ENCODE assay signal across 22 cellular contexts in genomic region chr16:3573146-3573815, GRCh38. TPM values are rescaled to one million over a fixed set of nuclear protein-coding genes. Genes with fewer than 3 reads are reported as not detected.
DNase-seq lines count a peak whose midpoint lies in the region; ATAC-seq, FAIRE-seq and TF ChIP-seq lines count a peak whose summit lies in the region.
"Had no signal": no experiment of that assay in that cellular context is flagged by ENCODE, and none has a peak within 500 bp of the region (broad histone marks: within the 10 kb centered on the region; RNA-seq: fewer than 3 reads in every experiment).

No MANE protein-coding gene starts in this region.

- TF ChIP-seq CTCF in SU-DHL-6 (IDR thresholded peaks at IDR 0.05; ENCODE audit: insufficient read depth, low read length, poor library complexity, severe bottlenecking) = no peak
- no peak for TF ChIP-seq CTCF in kidney (IDR thresholded peaks at IDR 0.05; ENCODE audit: borderline replicate concordance, extremely low read depth, insufficient read depth)

- peak overlapping the region; percentile 40 for H3K4me3 Mint-ChIP-seq in T-helper 1 cell treated with Interleukin-12 subunit alpha and Interleukin-12 subunit beta and Interleukin-4 antibody, amounts not matched to agents 30 μg/mL and 1 μg/mL, for 36 hours
- H3K4me3 Mint-ChIP-seq in CD4-positive, CD25-positive, alpha-beta regulatory T cell = peak overlapping the region; percentile 55 to 90 (median 80)
- H3K4me3 Mint-ChIP-seq: HFFc6, type B pancreatic cell had no signal

- H3K9me3 Mint-ChIP-seq in T-helper 1 cell treated with Interleukin-12 subunit alpha and Interleukin-12 subunit beta and Interleukin-4 antibody, amounts not matched to agents 30 μg/mL and 1 μg/mL, for 36 hours = peaks cover 15% of the 10 kb centered on the region
- H3K9me3 Mint-ChIP-seq in CD4-positive, CD25-positive, alpha-beta regulatory T cell = peaks cover 0 to 8% (median 4%) of the 10 kb centered on the region in 7 donors

- H3K27me3 Mint-ChIP-seq in T-helper 1 cell treated with Interleukin-12 subunit alpha and Interleukin-12 subunit beta and Interleukin-4 antibody, amounts not matched to agents 30 μg/mL and 1 μg/mL, for 36 hours (ENCODE audit: low read depth) = no peaks in the 10 kb centered on the region
- no peaks in the 10 kb centered on the region for H3K27me3 Mint-ChIP-seq in CD4-positive, CD25-positive, alpha-beta regulatory T cell
- H3K27me3 Mint-ChIP-seq: type B pancreatic cell had no signal

- H3K36me3 ChIP-seq in CD4-positive, CD25-positive, alpha-beta regulatory T cell (ENCODE audit: control insufficient read depth, insufficient read depth, low read length) = peaks cover 39% of the 10 kb centered on the region
- H3K36me3 ChIP-seq in SU-DHL-6 (ENCODE audit: low read length) = peaks cover 20% of the 10 kb centered on the region
- H3K36me3 ChIP-seq in kidney (ENCODE audit: control insufficient read depth in 1 of 2, insufficient read depth in 2 of 2, low read length in 2 of 2) = no peaks in the 10 kb centered on the region
- H3K36me3 ChIP-seq: right atrium auricular region had no signal

- no peaks in the 10 kb centered on the region for H4K20me1 ChIP-seq in SU-DHL-6 (ENCODE audit: low read depth, low read length)

- intact Hi-C loops in kidney (cut with DNase I) = no loop called here

- H3K4me1 Mint-ChIP-seq in T-helper 1 cell treated with Interleukin-12 subunit alpha and Interleukin-12 subunit beta and Interleukin-4 antibody, amounts not matched to agents 30 μg/mL and 1 μg/mL, for 36 hours (ENCODE audit: low read depth) = peaks cover 34% of the 10 kb centered on the region
- H3K4me1 Mint-ChIP-seq in CD4-positive, CD25-positive, alpha-beta regulatory T cell = peaks cover 7 to 62% (median 29%) of the 10 kb centered on the region in 4 donors

- peaks cover 48% of the 10 kb centered on the region for H3K4me1 ChIP-seq in CD4-positive, CD25-positive, alpha-beta regulatory T cell (ENCODE audit: control insufficient read depth, insufficient read depth, low read length, poor library complexity, severe bottlenecking)
- no peaks in the 10 kb centered on the region for H3K4me1 ChIP-seq in kidney (ENCODE audit: control insufficient read depth in 1 of 2, insufficient read depth in 1 of 2, low read depth in 1 of 2, low read length in 2 of 2)
- H3K4me1 ChIP-seq: A549, right atrium auricular region had no signal

- H3K4me3 ChIP-seq in CD4-positive, CD25-positive, alpha-beta regulatory T cell (ENCODE audit: low read depth, low read length) = peak overlapping the region; percentile 18
- H3K4me3 ChIP-seq in SU-DHL-6 (ENCODE audit: insufficient read depth, low read length, poor library complexity, severe bottlenecking) (no peak overlapping the region), kidney (ENCODE audit: low read length in 2 of 2) (no peak overlapping the region)
- H3K4me3 ChIP-seq: A549, right atrium auricular region had no signal

- peaks cover 13% of the 10 kb centered on the region for H3F3A ChIP-seq in SU-DHL-6 (ENCODE audit: insufficient read depth)

- peaks cover 9 to 12% of the 10 kb centered on the region in 2 experiments for H3K9me3 ChIP-seq in CD4-positive, CD25-positive, alpha-beta regulatory T cell (ENCODE audit: control insufficient read depth in 2 of 2, low read length in 2 of 2)
- H3K9me3 ChIP-seq in SU-DHL-6 (ENCODE audit: insufficient read depth, low read length) (no peaks in the 10 kb centered on the region), kidney (ENCODE audit: control insufficient read depth in 1 of 2, low read length in 2 of 2) (peaks cover 0 to 6% of the 10 kb centered on the region in 2 donors)

- H3K4me2 ChIP-seq in SU-DHL-6 (ENCODE audit: low read depth, low read length, poor library complexity, severe bottlenecking) = peak overlapping the region; percentile 28
- H3K4me2 ChIP-seq: A549 had no signal

- peaks cover 41% of the 10 kb centered on the region for H3K36me3 Mint-ChIP-seq in T-helper 1 cell treated with Interleukin-12 subunit alpha and Interleukin-12 subunit beta and Interleukin-4 antibody, amounts not matched to agents 30 μg/mL and 1 μg/mL, for 36 hours (ENCODE audit: low read depth)
- H3K36me3 Mint-ChIP-seq in CD4-positive, CD25-positive, alpha-beta regulatory T cell = peaks cover 17% of the 10 kb centered on the region
- H3K36me3 Mint-ChIP-seq: type B pancreatic cell had no signal

- H3K27ac ChIP-seq in CD4-positive, CD25-positive, alpha-beta regulatory T cell (ENCODE audit: insufficient read depth, low read length, poor library complexity, severe bottlenecking) = peak overlapping the region; percentile 31
- H3K27ac ChIP-seq in SU-DHL-6 (ENCODE audit: low read depth, low read length) (peak overlapping the region; percentile 44), kidney (ENCODE audit: low read depth in 2 of 2, low read length in 2 of 2) (no peak overlapping the region)
- H3K27ac ChIP-seq: A549, right atrium auricular region had no signal

- peak overlapping the region; percentile 36 for H3K27ac Mint-ChIP-seq in T-helper 1 cell treated with Interleukin-12 subunit alpha and Interleukin-12 subunit beta and Interleukin-4 antibody, amounts not matched to agents 30 μg/mL and 1 μg/mL, for 36 hours
- H3K27ac Mint-ChIP-seq in CD4-positive, CD25-positive, alpha-beta regulatory T cell = peak overlapping the region; percentile 63 to 91 (median 82)
- H3K27ac Mint-ChIP-seq: HFFc6, type B pancreatic cell had no signal

- no peak for ATAC-seq in CD4-positive, CD25-positive, alpha-beta regulatory T cell (ENCODE audit: low read depth in 2 of 2)
- no peak for ATAC-seq in HG02798 (IDR thresholded peaks at IDR 0.05; ENCODE audit: poor library complexity, unreplicated experiment)
- ATAC-seq: A549 had no signal

- H3K27me3 ChIP-seq in CD4-positive, CD25-positive, alpha-beta regulatory T cell (ENCODE audit: control insufficient read depth, insufficient read depth, low read length) = no peaks in the 10 kb centered on the region
- no peaks in the 10 kb centered on the region for H3K27me3 ChIP-seq in SU-DHL-6 (ENCODE audit: low read length)
- H3K27me3 ChIP-seq: right atrium auricular region had no signal

- peaks cover 90% of the 10 kb centered on the region for H3K79me2 ChIP-seq in SU-DHL-6 (ENCODE audit: insufficient read depth, low read length)

- no peak overlapping the region for H2AFZ ChIP-seq in SU-DHL-6 (ENCODE audit: low read depth, low read length, severe bottlenecking)

- FAIRE-seq in kidney (lab: Jason Lieb, UNC) = no peak
- FAIRE-seq: A549, astrocyte had no signal

- H3K9me2 ChIP-seq in SU-DHL-6 (replicated peaks; ENCODE audit: insufficient read depth, low read length) = no peaks in the 10 kb centered on the region

- H3K9ac ChIP-seq in SU-DHL-6 (ENCODE audit: low read length) (no peak overlapping the region), kidney (ENCODE audit: low read length in 2 of 2) (no peak overlapping the region)

- DNase-seq in T-helper 1 cell = no peak
- no peak for DNase-seq in CD4-positive, CD25-positive, alpha-beta regulatory T cell
- DNase-seq in kidney = peak; percentile 37
- DNase-seq in COR-L47 (lab: John Stamatoyannopoulos, UW) = no peak
- no peak for DNase-seq in HCEC 1CT
- DNase-seq: activated gamma-delta T cell; central memory CD4-positive, alpha-beta T cell; glutamatergic neuron; HFFc6; Kasumi-1; mammary epithelial cell; NCI-H1105 treated with DMSO at 0.1 percent for 48 hours; NCI-H524 treated with DMSO at 0.1 percent for 48 hours; T1000 had no signal

RNA-seq across cellular contexts. Expression of gene NLRC3, which starts 3.9 kb away (rescaled TPM):
- 97.0 TPM for total RNA-seq in CD4-positive, CD25-positive, alpha-beta regulatory T cell
- polyA plus RNA-seq in CD4-positive, CD25-positive, alpha-beta regulatory T cell = 10 to 100 TPM; 23.2 to 28.3 (median 26.8) TPM
- 5.3 TPM for total RNA-seq in kidney
- polyA plus RNA-seq in kidney (ENCODE audit: insufficient read depth, low read depth, low replicate concordance) = 0.52 TPM
- total RNA-seq: HFFc6 had no signal
- polyA plus RNA-seq: BJ, mammary epithelial cell had no signal

RNA-seq across cellular contexts. Expression of gene SLX4, which starts 38.1 kb away (rescaled TPM):
- total RNA-seq in CD4-positive, CD25-positive, alpha-beta regulatory T cell = 5.4 TPM
- polyA plus RNA-seq in CD4-positive, CD25-positive, alpha-beta regulatory T cell = under 1 TPM; 0.24 to 0.83 (median 0.42) TPM
- total RNA-seq in kidney = 4.8 TPM
- 1.0 TPM for polyA plus RNA-seq in kidney (ENCODE audit: insufficient read depth, low read depth, low replicate concordance)

Comparison
In these comparisons a context has a peak if more than half of its experiments do, and no peak if none do; other contexts are left out.
1. H3K27ac ChIP-seq: peak in CD4-positive, CD25-positive, alpha-beta regulatory T cell (single experiment) and SU-DHL-6 (single experiment); none in kidney (0 of 2).
2. RNA of gene NLRC3, which starts 3.9 kb away (total RNA-seq): 97.0 TPM in CD4-positive, CD25-positive, alpha-beta regulatory T cell (single experiment); 5.3 TPM in kidney (single experiment); every median in the first group is over 10 times any median in the second.